9 cellular contexts compared by ENCODE assay signal in the genomic region with DNA sequence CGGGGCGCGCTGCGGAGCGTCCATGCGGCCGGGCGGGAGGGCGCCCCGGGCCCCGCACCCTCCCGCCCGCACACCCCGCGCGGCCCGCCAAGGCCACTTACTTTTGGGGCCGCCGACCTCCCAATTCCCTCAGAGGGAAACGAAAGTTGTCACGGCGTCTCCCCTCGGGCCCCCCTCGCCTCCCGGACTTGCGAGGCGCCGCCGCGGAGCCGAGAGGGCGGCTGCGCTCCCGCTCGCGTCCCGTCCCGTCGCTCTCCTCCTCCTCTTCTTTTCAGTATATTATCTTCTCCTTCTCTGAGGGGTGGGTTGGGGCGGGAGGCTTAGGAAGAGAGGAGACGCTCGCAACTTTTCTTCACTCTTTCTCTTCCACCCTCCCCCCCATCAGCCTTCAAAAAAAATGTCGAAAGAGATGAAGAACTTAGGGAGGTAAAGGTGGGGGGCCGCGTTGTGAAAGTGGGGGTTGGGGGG. TPM values are rescaled to one million over a fixed set of nuclear protein-coding genes. Genes with fewer than 3 reads are reported as not detected.
DNase-seq lines count a peak whose midpoint lies in the region; ATAC-seq, FAIRE-seq and TF ChIP-seq lines count a peak whose summit lies in the region.
"Had no signal": no experiment of that assay in that cellular context is flagged by ENCODE, and none has a peak within 500 bp of the region (broad histone marks: within the 10 kb centered on the region; RNA-seq: fewer than 3 reads in every experiment).

No MANE protein-coding gene starts in this region.

- FAIRE-seq in GM12891 (lab: Jason Lieb, UNC) = no peak
- FAIRE-seq: endometrium had no signal

- no peaks in the 10 kb centered on the region for H3F3A ChIP-seq in neural cell (ENCODE audit: insufficient read depth, low read length, poor library complexity, severe bottlenecking)

- H3K4me3 Mint-ChIP-seq in activated T-helper 1 cell treated with anti-CD3 and anti-CD28 coated beads, Interleukin-12 subunit alpha, Interleukin-12 subunit beta, Interleukin-2, Interleukin-4 antibody, amounts not matched to agents 30 ng/mL and 10 ng/mL and 1 ng/mL, durations not matched to agents 14 hours and 24 hours and 36 hours = peak overlapping the region; percentile 88

- peak overlapping the region; percentile 97 for H3K27ac Mint-ChIP-seq in activated T-helper 1 cell treated with anti-CD3 and anti-CD28 coated beads, Interleukin-12 subunit alpha, Interleukin-12 subunit beta, Interleukin-2, Interleukin-4 antibody, amounts not matched to agents 30 ng/mL and 10 ng/mL and 1 ng/mL, durations not matched to agents 14 hours and 24 hours and 36 hours

- H3K27ac ChIP-seq in neural cell (ENCODE audit: low read length) = peak overlapping the region; percentile 45

- peaks cover 56% of the 10 kb centered on the region for H3K4me1 Mint-ChIP-seq in activated T-helper 1 cell treated with anti-CD3 and anti-CD28 coated beads, Interleukin-12 subunit alpha, Interleukin-12 subunit beta, Interleukin-2, Interleukin-4 antibody, amounts not matched to agents 30 ng/mL and 10 ng/mL and 1 ng/mL, durations not matched to agents 14 hours and 24 hours and 36 hours (ENCODE audit: low read depth)

- no peak for TF ChIP-seq RAD21 in neural cell (conservative IDR thresholded peaks at IDR 0.05)

- TF ChIP-seq CTCF in fibroblast of mammary gland (conservative IDR thresholded peaks at IDR 0.05; ENCODE audit: control insufficient read depth, insufficient read depth, low read depth, low read length) (no peak), neural cell (IDR thresholded peaks at IDR 0.05; ENCODE audit: poor library complexity, severe bottlenecking) (no peak)

- peak overlapping the region; percentile 81 for H3K9ac ChIP-seq in neural cell (ENCODE audit: low read length)

- H3K36me3 Mint-ChIP-seq in activated T-helper 1 cell treated with anti-CD3 and anti-CD28 coated beads, Interleukin-12 subunit alpha, Interleukin-12 subunit beta, Interleukin-2, Interleukin-4 antibody, amounts not matched to agents 30 ng/mL and 10 ng/mL and 1 ng/mL, durations not matched to agents 14 hours and 24 hours and 36 hours (ENCODE audit: low read depth) = peaks cover 14% of the 10 kb centered on the region

- H3K79me2 ChIP-seq in neural cell (replicated peaks; ENCODE audit: insufficient read depth, low read length) = peaks cover 17% of the 10 kb centered on the region

- peak overlapping the region; percentile 65 for H3K4me3 ChIP-seq in fibroblast of mammary gland (ENCODE audit: control insufficient read depth, low read depth, low read length)
- peak overlapping the region; percentile 78 for H3K4me3 ChIP-seq in neural cell (ENCODE audit: low read length)

- no peak for TF ChIP-seq EP300 in neural cell (conservative IDR thresholded peaks at IDR 0.05; ENCODE audit: poor library complexity, severe bottlenecking)

- H3K9me2 ChIP-seq in neural cell (ENCODE audit: insufficient read depth, low read length) = no peaks in the 10 kb centered on the region

- ATAC-seq in GM18867 (IDR thresholded peaks at IDR 0.05; ENCODE audit: unreplicated experiment) = no peak
- no peak for ATAC-seq in HG03460 (IDR thresholded peaks at IDR 0.05; ENCODE audit: unreplicated experiment)

- peak overlapping the region; percentile 27 for H2AFZ ChIP-seq in neural cell (ENCODE audit: low read depth, low read length)

- no peaks in the 10 kb centered on the region for H3K9me3 Mint-ChIP-seq in activated T-helper 1 cell treated with anti-CD3 and anti-CD28 coated beads, Interleukin-12 subunit alpha, Interleukin-12 subunit beta, Interleukin-2, Interleukin-4 antibody, amounts not matched to agents 30 ng/mL and 10 ng/mL and 1 ng/mL, durations not matched to agents 14 hours and 24 hours and 36 hours

- H3K4me2 ChIP-seq in neural cell (ENCODE audit: low read length) = no peak overlapping the region

- no peaks in the 10 kb centered on the region for H4K20me1 ChIP-seq in neural cell (ENCODE audit: insufficient read depth)

- TF ChIP-seq POLR2A in GM12891 (IDR thresholded peaks at IDR 0.05; ENCODE audit: low read depth, low read length) = no peak

- DNase-seq in GM12891 (ENCODE audit: insufficient read length, low spot score) (no peak), NCI-H146 (lab: John Stamatoyannopoulos, UW) (peak; percentile 68), fibroblast of mammary gland (ENCODE audit: low read depth) (no peak), DMS79 (lab: John Stamatoyannopoulos, UW) (no peak)
- peak; percentile 14 for DNase-seq in activated T-helper 1 cell treated with anti-CD3 and anti-CD28 coated beads, Interleukin-12 subunit alpha, Interleukin-12 subunit beta, Interleukin-2, Interleukin-4 antibody, amounts not matched to agents 30 ng/mL and 10 ng/mL and 1 ng/mL, durations not matched to agents 14 hours and 24 hours and 36 hours (ENCODE audit: low spot score)

- intact Hi-C loops in activated T-helper 1 cell treated with anti-CD3 and anti-CD28 coated beads, Interleukin-12 subunit alpha, Interleukin-12 subunit beta, Interleukin-2, Interleukin-4 antibody, amounts not matched to agents 30 ng/mL and 10 ng/mL and 1 ng/mL, durations not matched to agents 14 hours and 24 hours and 36 hours (cut with micrococcal nuclease) = loop anchor here (1.0 to 5.0 kb wide), 5 partner anchors 95 to 155 kb away; a partner anchor contains a TSS

- H3K27me3 ChIP-seq in neural cell (ENCODE audit: insufficient read depth, low read depth, low read length) = peaks cover 31% of the 10 kb centered on the region

- H3K27me3 Mint-ChIP-seq in activated T-helper 1 cell treated with anti-CD3 and anti-CD28 coated beads, Interleukin-12 subunit alpha, Interleukin-12 subunit beta, Interleukin-2, Interleukin-4 antibody, amounts not matched to agents 30 ng/mL and 10 ng/mL and 1 ng/mL, durations not matched to agents 14 hours and 24 hours and 36 hours (ENCODE audit: insufficient read depth) = no peaks in the 10 kb centered on the region

- no peaks in the 10 kb centered on the region for H3K36me3 ChIP-seq in neural cell (ENCODE audit: insufficient read depth, low read length)

- H3K9me3 ChIP-seq in neural cell (ENCODE audit: low read length) = no peaks in the 10 kb centered on the region

TF ChIP-seq in GM12891, 5 proteins besides CTCF, POLR2A, EP300 and RAD21:
- no peak for TF ChIP-seq POLR2AphosphoS5 (IDR thresholded peaks at IDR 0.05; ENCODE audit: low read depth, low read length)
- no peak for TF ChIP-seq SPI1 (IDR thresholded peaks at IDR 0.05; ENCODE audit: low read depth, low read length)
- TF ChIP-seq TAF1 (IDR thresholded peaks at IDR 0.05; ENCODE audit: low read depth, low read length) = 0 out of 2 replicates have a peak, but pooled peaks have one; percentile 28
- no peak for TF ChIP-seq POU2F2 (IDR thresholded peaks at IDR 0.05; ENCODE audit: low read depth, low read length)
- no peak for TF ChIP-seq PAX5 (IDR thresholded peaks at IDR 0.05; ENCODE audit: insufficient read depth, low read length, severe bottlenecking)

TF ChIP-seq in neural cell, 6 proteins besides CTCF, POLR2A, EP300 and RAD21:
- TF ChIP-seq, protein P1, sequence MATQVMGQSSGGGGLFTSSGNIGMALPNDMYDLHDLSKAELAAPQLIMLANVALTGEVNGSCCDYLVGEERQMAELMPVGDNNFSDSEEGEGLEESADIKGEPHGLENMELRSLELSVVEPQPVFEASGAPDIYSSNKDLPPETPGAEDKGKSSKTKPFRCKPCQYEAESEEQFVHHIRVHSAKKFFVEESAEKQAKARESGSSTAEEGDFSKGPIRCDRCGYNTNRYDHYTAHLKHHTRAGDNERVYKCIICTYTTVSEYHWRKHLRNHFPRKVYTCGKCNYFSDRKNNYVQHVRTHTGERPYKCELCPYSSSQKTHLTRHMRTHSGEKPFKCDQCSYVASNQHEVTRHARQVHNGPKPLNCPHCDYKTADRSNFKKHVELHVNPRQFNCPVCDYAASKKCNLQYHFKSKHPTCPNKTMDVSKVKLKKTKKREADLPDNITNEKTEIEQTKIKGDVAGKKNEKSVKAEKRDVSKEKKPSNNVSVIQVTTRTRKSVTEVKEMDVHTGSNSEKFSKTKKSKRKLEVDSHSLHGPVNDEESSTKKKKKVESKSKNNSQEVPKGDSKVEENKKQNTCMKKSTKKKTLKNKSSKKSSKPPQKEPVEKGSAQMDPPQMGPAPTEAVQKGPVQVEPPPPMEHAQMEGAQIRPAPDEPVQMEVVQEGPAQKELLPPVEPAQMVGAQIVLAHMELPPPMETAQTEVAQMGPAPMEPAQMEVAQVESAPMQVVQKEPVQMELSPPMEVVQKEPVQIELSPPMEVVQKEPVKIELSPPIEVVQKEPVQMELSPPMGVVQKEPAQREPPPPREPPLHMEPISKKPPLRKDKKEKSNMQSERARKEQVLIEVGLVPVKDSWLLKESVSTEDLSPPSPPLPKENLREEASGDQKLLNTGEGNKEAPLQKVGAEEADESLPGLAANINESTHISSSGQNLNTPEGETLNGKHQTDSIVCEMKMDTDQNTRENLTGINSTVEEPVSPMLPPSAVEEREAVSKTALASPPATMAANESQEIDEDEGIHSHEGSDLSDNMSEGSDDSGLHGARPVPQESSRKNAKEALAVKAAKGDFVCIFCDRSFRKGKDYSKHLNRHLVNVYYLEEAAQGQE (IDR thresholded peaks at IDR 0.05; ENCODE audit: borderline replicate concordance) = no peak
- TF ChIP-seq EZH2 (IDR thresholded peaks at IDR 0.05; ENCODE audit: borderline replicate concordance, insufficient read depth, low read length, poor library complexity, severe bottlenecking) (no peak), TAF1 (IDR thresholded peaks at IDR 0.05; ENCODE audit: low read depth) (no peak), SMC3 (conservative IDR thresholded peaks at IDR 0.05; ENCODE audit: poor library complexity) (no peak), POLR2AphosphoS5 (IDR thresholded peaks at IDR 0.05) (peak; percentile 41), MXI1 (conservative IDR thresholded peaks at IDR 0.05; ENCODE audit: poor library complexity, severe bottlenecking) (no peak)

RNA-seq across cellular contexts. Expression of a gene that starts 0.6 kb away (rescaled TPM):
- 22.6 TPM for polyA plus RNA-seq in GM12891 (2012; ENCODE audit: low read depth, missing spikeins)
- 49.3 and 52.0 TPM in 2 replicates for total RNA-seq in activated T-helper 1 cell treated with anti-CD3 and anti-CD28 coated beads, Interleukin-12 subunit alpha, Interleukin-12 subunit beta, Interleukin-2, Interleukin-4 antibody, amounts not matched to agents 30 ng/mL and 10 ng/mL and 1 ng/mL, durations not matched to agents 14 hours and 24 hours and 36 hours
- polyA plus RNA-seq in neural cell = 39.5 and 42.5 TPM in 2 replicates
- polyA minus RNA-seq in neural cell = 83.1 and 88.1 TPM in 2 replicates

RNA-seq across cellular contexts. Expression of a gene that starts 49.6 kb away (rescaled TPM):
- polyA plus RNA-seq in GM12891 (2012; ENCODE audit: low read depth, missing spikeins) = 9.9 TPM
- total RNA-seq in activated T-helper 1 cell treated with anti-CD3 and anti-CD28 coated beads, Interleukin-12 subunit alpha, Interleukin-12 subunit beta, Interleukin-2, Interleukin-4 antibody, amounts not matched to agents 30 ng/mL and 10 ng/mL and 1 ng/mL, durations not matched to agents 14 hours and 24 hours and 36 hours = 16.7 and 17.9 TPM in 2 replicates
- polyA plus RNA-seq in neural cell = 27.5 and 29.9 TPM in 2 replicates
- 40.2 and 44.1 TPM in 2 replicates for polyA minus RNA-seq in neural cell

Comparison
In these comparisons a context has a peak if more than half of its experiments do, and no peak if none do; other contexts are left out.
1. DNase-seq: peak in NCI-H146 (single experiment) and activated T-helper 1 cell treated with anti-CD3 and anti-CD28 coated beads, Interleukin-12 subunit alpha, Interleukin-12 subunit beta, Interleukin-2, Interleukin-4 antibody, amounts not matched to agents 30 ng/mL and 10 ng/mL and 1 ng/mL, durations not matched to agents 14 hours and 24 hours and 36 hours (single experiment); none in GM12891 (single experiment), fibroblast of mammary gland (single experiment) and DMS79 (single experiment).